Comparison of ENCODE assay signal across 11 cellular contexts in genomic region chr16:13935408-13935807, GRCh38. TPM values are rescaled to one million over a fixed set of nuclear protein-coding genes. Genes with fewer than 3 reads are reported as not detected.
DNase-seq lines count a peak whose midpoint lies in the region; ATAC-seq and TF ChIP-seq lines count a peak whose summit lies in the region.
"Had no signal": no experiment of that assay in that cellular context is flagged by ENCODE, and none has a peak within 500 bp of the region (broad histone marks: within the 10 kb centered on the region; RNA-seq: fewer than 3 reads in every experiment).

No MANE protein-coding gene starts in this region.

- H3K27ac ChIP-seq in ascending aorta (no peak overlapping the region), lower lobe of right lung (no peak overlapping the region)

- no peak for DNase-seq in CD14-positive monocyte (ENCODE audit: low spot score)
- DNase-seq in ascending aorta (ENCODE audit: low spot score in 2 of 2) = no peak
- no peak for DNase-seq in lower lobe of right lung
- DNase-seq in UCSD-AML1 (lab: John Stamatoyannopoulos, UW; ENCODE audit: unreplicated experiment) = no peak
- DNase-seq in GM13976 (ENCODE audit: low spot score) = no peak
- DNase-seq: head of caudate nucleus, NCI-H1417 treated with DMSO at 0.1 percent for 48 hours, right cardiac atrium, T-helper 17 cell had no signal

- H3K9me3 ChIP-seq in ascending aorta = no peaks in the 10 kb centered on the region
- no peaks in the 10 kb centered on the region for H3K9me3 ChIP-seq in lower lobe of right lung

- ATAC-seq in lower lobe of right lung (no peak), GM21723 (IDR thresholded peaks at IDR 0.05; ENCODE audit: unreplicated experiment) (no peak)
- ATAC-seq: right cardiac atrium, T-helper 17 cell had no signal

- in situ Hi-C loops in GM13976 (cut with MboI; ENCODE audit: low sequenced_read_pairs, unreplicated experiment) = loop anchor here (25.0 kb wide), 1 partner anchor 602 kb away; no protein-coding TSS in a partner anchor

- H3K27ac Mint-ChIP-seq in CD14-positive monocyte = peak overlapping the region in 1 of 7 donors; percentile 46
- H3K27ac Mint-ChIP-seq: T-helper 17 cell had no signal

- intact Hi-C loops in CD14-positive monocyte (cut with micrococcal nuclease) (no loop called here), ascending aorta (cut with DNase I) (no loop called here), lower lobe of right lung (cut with DNase I) (no loop called here)

- H3K4me1 ChIP-seq in ascending aorta (peaks cover 0 to 4% of the 10 kb centered on the region in 2 donors), lower lobe of right lung (peaks cover 7% of the 10 kb centered on the region)

- peak; percentile 76 for TF ChIP-seq CTCF in CD14-positive monocyte (IDR thresholded peaks at IDR 0.05)
- peak; percentile 41; the same call in 2 of the 3 replicates for TF ChIP-seq CTCF in GM12872 (IDR thresholded peaks at IDR 0.05; ENCODE audit: insufficient read depth, low read depth, low read length)
- peak in 2 of 3 experiments; percentile 28 to 31 for TF ChIP-seq CTCF in ascending aorta (IDR thresholded peaks at IDR 0.05)
- peak; percentile 36 for TF ChIP-seq CTCF in lower lobe of right lung (IDR thresholded peaks at IDR 0.05)
- no peak for TF ChIP-seq CTCF in GM13976 (IDR thresholded peaks at IDR 0.05; ENCODE audit: borderline replicate concordance, control extremely low read depth, extremely low read depth, insufficient read depth, missing control alignments)

- H3K36me3 ChIP-seq in ascending aorta (peaks cover 0 to 15% of the 10 kb centered on the region in 2 donors), lower lobe of right lung (peaks cover 65% of the 10 kb centered on the region)

- H3K27me3 Mint-ChIP-seq in CD14-positive monocyte (ENCODE audit: low read depth in 3 of 3) = no peaks in the 10 kb centered on the region
- H3K27me3 Mint-ChIP-seq: T-helper 17 cell had no signal

- peaks cover 3% of the 10 kb centered on the region for H3K4me1 Mint-ChIP-seq in CD14-positive monocyte

- H3K4me3 ChIP-seq in ascending aorta (no peak overlapping the region), lower lobe of right lung (no peak overlapping the region)

- H3K36me3 Mint-ChIP-seq in CD14-positive monocyte = peaks cover 68 to 78% of the 10 kb centered on the region in 2 donors

- peaks cover 0 to 3% (median 0%) of the 10 kb centered on the region in 7 donors for H3K9me3 Mint-ChIP-seq in CD14-positive monocyte

- H3K4me3 Mint-ChIP-seq in CD14-positive monocyte = no peak overlapping the region
- H3K4me3 Mint-ChIP-seq: T-helper 17 cell had no signal

- H3K27me3 ChIP-seq in ascending aorta (no peaks in the 10 kb centered on the region), lower lobe of right lung (ENCODE audit: low read depth) (no peaks in the 10 kb centered on the region)

RNA-seq across cellular contexts. Expression of gene ERCC4, which starts 15.5 kb away (rescaled TPM):
- 10 to 100 TPM in 1 of 2 donors, 1 to 10 TPM in 1; 5.9 to 11.8 TPM for polyA plus RNA-seq in CD14-positive monocyte
- total RNA-seq in ascending aorta (6.2 TPM), lower lobe of right lung (10.9 TPM)
